2 cellular contexts compared by ENCODE assay signal in the genomic region with DNA sequence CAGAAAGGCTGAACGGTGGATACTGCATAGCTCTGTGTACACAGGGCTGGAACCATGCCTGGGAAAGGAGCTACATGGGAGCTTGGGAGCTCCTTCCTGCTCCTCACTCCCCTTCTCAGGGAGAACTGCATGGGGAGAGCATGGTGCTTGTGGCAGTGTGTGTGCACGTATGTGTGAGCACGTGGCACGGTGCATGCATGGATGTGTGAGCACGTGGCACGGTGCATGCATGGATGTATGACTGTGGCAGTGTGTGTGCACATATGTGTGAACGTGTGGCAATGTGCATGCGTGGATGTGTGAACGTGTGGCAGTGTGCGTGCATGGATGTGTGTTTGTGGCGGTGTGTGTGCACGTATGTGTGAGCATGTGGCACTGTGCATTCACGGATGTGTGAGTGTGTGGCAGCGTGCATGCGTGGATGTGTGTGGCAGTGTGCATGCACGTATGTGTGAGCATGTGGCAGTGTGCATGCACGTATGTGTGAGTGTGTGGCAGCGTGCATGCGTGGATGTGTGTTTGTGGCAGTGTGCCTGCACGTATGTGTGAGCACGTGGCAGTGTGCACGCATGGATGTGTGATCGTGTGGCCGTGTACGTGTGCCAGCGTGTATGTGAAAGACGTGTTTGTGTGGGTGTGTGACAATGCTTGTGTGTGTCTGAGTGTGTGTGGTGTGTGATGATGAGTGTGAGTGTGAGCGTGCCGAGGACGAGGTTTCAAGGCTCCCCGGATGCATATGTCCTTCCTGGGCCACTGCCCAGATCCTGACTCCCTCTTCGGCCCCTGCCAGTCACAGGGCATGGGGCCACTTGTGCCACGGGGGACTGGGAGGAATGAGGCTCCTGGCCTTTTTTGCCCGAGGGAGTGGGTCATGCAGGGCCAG.
TF ChIP-seq lines count a peak whose summit lies in the region.

No MANE protein-coding gene starts in this region.

TF ChIP-seq in A549, 52 proteins besides CTCF, POLR2A, EP300 and RAD21 (continued from another document):
- TF ChIP-seq, protein P1, sequence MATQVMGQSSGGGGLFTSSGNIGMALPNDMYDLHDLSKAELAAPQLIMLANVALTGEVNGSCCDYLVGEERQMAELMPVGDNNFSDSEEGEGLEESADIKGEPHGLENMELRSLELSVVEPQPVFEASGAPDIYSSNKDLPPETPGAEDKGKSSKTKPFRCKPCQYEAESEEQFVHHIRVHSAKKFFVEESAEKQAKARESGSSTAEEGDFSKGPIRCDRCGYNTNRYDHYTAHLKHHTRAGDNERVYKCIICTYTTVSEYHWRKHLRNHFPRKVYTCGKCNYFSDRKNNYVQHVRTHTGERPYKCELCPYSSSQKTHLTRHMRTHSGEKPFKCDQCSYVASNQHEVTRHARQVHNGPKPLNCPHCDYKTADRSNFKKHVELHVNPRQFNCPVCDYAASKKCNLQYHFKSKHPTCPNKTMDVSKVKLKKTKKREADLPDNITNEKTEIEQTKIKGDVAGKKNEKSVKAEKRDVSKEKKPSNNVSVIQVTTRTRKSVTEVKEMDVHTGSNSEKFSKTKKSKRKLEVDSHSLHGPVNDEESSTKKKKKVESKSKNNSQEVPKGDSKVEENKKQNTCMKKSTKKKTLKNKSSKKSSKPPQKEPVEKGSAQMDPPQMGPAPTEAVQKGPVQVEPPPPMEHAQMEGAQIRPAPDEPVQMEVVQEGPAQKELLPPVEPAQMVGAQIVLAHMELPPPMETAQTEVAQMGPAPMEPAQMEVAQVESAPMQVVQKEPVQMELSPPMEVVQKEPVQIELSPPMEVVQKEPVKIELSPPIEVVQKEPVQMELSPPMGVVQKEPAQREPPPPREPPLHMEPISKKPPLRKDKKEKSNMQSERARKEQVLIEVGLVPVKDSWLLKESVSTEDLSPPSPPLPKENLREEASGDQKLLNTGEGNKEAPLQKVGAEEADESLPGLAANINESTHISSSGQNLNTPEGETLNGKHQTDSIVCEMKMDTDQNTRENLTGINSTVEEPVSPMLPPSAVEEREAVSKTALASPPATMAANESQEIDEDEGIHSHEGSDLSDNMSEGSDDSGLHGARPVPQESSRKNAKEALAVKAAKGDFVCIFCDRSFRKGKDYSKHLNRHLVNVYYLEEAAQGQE (IDR thresholded peaks at IDR 0.05): no peak
- TF ChIP-seq RNF2 (IDR thresholded peaks at IDR 0.05; ENCODE audit: borderline replicate concordance, low read depth) (no peak), CHD4 (IDR thresholded peaks at IDR 0.05; ENCODE audit: borderline replicate concordance) (no peak), TFCP2L1 (CRISPR knock-in tag; IDR thresholded peaks at IDR 0.05) (no peak), MYC (IDR thresholded peaks at IDR 0.05; ENCODE audit: borderline replicate concordance, low read length) (no peak), EHF (CRISPR knock-in tag; IDR thresholded peaks at IDR 0.05) (no peak)

TF ChIP-seq in WTC11, 78 proteins besides CTCF, POLR2A, EP300 and RAD21:
- TF ChIP-seq, protein P2, sequence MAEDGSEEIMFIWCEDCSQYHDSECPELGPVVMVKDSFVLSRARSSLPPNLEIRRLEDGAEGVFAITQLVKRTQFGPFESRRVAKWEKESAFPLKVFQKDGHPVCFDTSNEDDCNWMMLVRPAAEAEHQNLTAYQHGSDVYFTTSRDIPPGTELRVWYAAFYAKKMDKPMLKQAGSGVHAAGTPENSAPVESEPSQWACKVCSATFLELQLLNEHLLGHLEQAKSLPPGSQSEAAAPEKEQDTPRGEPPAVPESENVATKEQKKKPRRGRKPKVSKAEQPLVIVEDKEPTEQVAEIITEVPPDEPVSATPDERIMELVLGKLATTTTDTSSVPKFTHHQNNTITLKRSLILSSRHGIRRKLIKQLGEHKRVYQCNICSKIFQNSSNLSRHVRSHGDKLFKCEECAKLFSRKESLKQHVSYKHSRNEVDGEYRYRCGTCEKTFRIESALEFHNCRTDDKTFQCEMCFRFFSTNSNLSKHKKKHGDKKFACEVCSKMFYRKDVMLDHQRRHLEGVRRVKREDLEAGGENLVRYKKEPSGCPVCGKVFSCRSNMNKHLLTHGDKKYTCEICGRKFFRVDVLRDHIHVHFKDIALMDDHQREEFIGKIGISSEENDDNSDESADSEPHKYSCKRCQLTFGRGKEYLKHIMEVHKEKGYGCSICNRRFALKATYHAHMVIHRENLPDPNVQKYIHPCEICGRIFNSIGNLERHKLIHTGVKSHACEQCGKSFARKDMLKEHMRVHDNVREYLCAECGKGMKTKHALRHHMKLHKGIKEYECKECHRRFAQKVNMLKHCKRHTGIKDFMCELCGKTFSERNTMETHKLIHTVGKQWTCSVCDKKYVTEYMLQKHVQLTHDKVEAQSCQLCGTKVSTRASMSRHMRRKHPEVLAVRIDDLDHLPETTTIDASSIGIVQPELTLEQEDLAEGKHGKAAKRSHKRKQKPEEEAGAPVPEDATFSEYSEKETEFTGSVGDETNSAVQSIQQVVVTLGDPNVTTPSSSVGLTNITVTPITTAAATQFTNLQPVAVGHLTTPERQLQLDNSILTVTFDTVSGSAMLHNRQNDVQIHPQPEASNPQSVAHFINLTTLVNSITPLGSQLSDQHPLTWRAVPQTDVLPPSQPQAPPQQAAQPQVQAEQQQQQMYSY (CRISPR knock-in tag; IDR thresholded peaks at IDR 0.05): no peak
- TF ChIP-seq FOXP1 (CRISPR knock-in tag; IDR thresholded peaks at IDR 0.05; ENCODE audit: borderline replicate concordance) (0 out of 2 replicates have a peak, but pooled peaks have one; percentile 57), ZNF121 (CRISPR knock-in tag; IDR thresholded peaks at IDR 0.05) (0 out of 2 replicates have a peak, but pooled peaks have one; percentile 1), JUN (CRISPR knock-in tag; IDR thresholded peaks at IDR 0.05) (no peak)
- TF ChIP-seq, protein P3, sequence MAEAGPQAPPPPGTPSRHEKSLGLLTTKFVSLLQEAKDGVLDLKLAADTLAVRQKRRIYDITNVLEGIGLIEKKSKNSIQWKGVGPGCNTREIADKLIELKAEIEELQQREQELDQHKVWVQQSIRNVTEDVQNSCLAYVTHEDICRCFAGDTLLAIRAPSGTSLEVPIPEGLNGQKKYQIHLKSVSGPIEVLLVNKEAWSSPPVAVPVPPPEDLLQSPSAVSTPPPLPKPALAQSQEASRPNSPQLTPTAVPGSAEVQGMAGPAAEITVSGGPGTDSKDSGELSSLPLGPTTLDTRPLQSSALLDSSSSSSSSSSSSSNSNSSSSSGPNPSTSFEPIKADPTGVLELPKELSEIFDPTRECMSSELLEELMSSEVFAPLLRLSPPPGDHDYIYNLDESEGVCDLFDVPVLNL (CRISPR knock-in tag; IDR thresholded peaks at IDR 0.05; ENCODE audit: borderline replicate concordance, low read depth): 0 out of 2 replicates have a peak, but pooled peaks have one; percentile 52
